Comparison of ENCODE assay signal across 8 cellular contexts in the genomic region with DNA sequence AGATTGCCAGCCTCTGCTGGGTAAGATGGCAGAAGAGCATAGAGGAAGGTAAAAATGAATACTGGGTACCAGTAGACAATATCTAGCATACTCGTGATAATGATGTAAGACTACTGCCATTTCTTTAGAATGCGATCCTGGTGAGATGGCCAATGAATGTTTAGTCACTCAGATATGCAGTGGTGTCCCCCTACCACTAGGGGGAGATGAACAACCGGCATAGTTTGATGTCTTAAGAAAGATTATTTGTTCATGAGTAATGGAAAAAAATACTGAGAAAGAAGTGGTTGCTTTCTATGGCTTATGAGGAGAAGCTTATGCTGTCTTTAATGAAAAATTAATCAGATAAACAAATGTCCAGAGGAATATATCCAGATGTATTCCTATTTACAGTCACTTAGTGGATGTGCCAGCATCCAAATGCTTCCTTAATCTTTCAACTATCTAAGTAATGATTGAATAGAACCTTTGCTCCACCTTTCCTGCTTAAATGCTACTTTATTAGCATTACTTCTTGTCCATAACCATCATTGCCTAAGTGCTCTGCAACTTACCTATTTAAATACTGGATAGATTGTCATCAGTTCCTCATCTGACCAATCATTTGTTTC.
DNase-seq lines count a peak whose midpoint lies in the region; ATAC-seq and TF ChIP-seq lines count a peak whose summit lies in the region.

No MANE protein-coding gene starts in this region.

- in situ Hi-C loops in ACHN (cut with HindIII; ENCODE audit: low pct_ligation_motif_present, low pct_unique_long_range_greater_than_20kb, low sequenced_read_pairs): no loop called here

- no peaks in the 10 kb centered on the region for H3K9me3 ChIP-seq in colonic mucosa
- no peaks in the 10 kb centered on the region for H3K9me3 ChIP-seq in liver (ENCODE audit: control insufficient read depth in 4 of 4, low read length in 3 of 4)

- DNase-seq in ACHN (peak; percentile 62), NAMALWA (ENCODE audit: low spot score) (peak; percentile 67), SKM-1 treated with dmso at 0.1 percent for 144 hours (lab: John Stamatoyannopoulos, UW; ENCODE audit: unreplicated experiment) (peak; percentile 42), colonic mucosa (peak; percentile 39)
- peak; percentile 22 for DNase-seq in stimulated activated naive B cell treated with anti-CD40 and anti-IgM and Interleukin-4, amounts not matched to agents 10 μg/mL and 1 μg/mL and 100 μg/mL, for 72 hours

- intact Hi-C loops in colonic mucosa (cut with DNase I): loop anchor here (10.0 kb wide), 4 partner anchors 176 to 804 kb away; no protein-coding TSS in a partner anchor

- no peak overlapping the region for H3K4me3 Mint-ChIP-seq in stimulated activated naive B cell treated with anti-CD40 and anti-IgM and Interleukin-4, amounts not matched to agents 10 μg/mL and 1 μg/mL and 100 μg/mL, for 72 hours

- H3K4me3 ChIP-seq in GM12875 (ENCODE audit: low read depth, low read length) (no peak overlapping the region), colonic mucosa (no peak overlapping the region), liver (ENCODE audit: low read depth in 1 of 3, low read length in 3 of 3) (no peak overlapping the region)

- no peak overlapping the region for H3K27ac Mint-ChIP-seq in stimulated activated naive B cell treated with anti-CD40 and anti-IgM and Interleukin-4, amounts not matched to agents 10 μg/mL and 1 μg/mL and 100 μg/mL, for 72 hours

- H3K36me3 ChIP-seq in colonic mucosa (no peaks in the 10 kb centered on the region), liver (ENCODE audit: control insufficient read depth in 4 of 4, insufficient read depth in 3 of 4, low read depth in 1 of 4, low read length in 3 of 4) (no peaks in the 10 kb centered on the region)

- H3K4me1 ChIP-seq in colonic mucosa (no peaks in the 10 kb centered on the region), liver (ENCODE audit: control insufficient read depth in 4 of 4, insufficient read depth in 4 of 4, low read length in 3 of 4) (no peaks in the 10 kb centered on the region)

- WGBS in liver: 9% methylated on average over 3 of the region's 3 CpGs

- H3K27ac ChIP-seq in colonic mucosa (no peak overlapping the region), liver (ENCODE audit: low read depth in 1 of 2, low read length in 2 of 2) (no peak overlapping the region)

- ATAC-seq in HG02623 (IDR thresholded peaks at IDR 0.05; ENCODE audit: unreplicated experiment): peak; percentile 94
- peak; percentile 81 to 83 for ATAC-seq in stimulated activated naive B cell treated with anti-CD40 and anti-IgM and Interleukin-4, amounts not matched to agents 10 μg/mL and 1 μg/mL and 100 μg/mL, for 72 hours (replicated peaks)

- H3K9ac ChIP-seq in colonic mucosa (ENCODE audit: low read depth in 2 of 2, low read length in 2 of 2) (no peak overlapping the region), liver (ENCODE audit: low read depth in 1 of 2, low read length in 2 of 2) (no peak overlapping the region)

- H3K27me3 ChIP-seq in colonic mucosa (no peaks in the 10 kb centered on the region), liver (ENCODE audit: control insufficient read depth in 4 of 4, insufficient read depth in 4 of 4, low read length in 3 of 4) (peaks cover 0 to 1% (median 0%) of the 10 kb centered on the region in 4 donors)

- H3K4me1 Mint-ChIP-seq in stimulated activated naive B cell treated with anti-CD40 and anti-IgM and Interleukin-4, amounts not matched to agents 10 μg/mL and 1 μg/mL and 100 μg/mL, for 72 hours: peaks cover 3 to 11% of the 10 kb centered on the region in 2 donors

- no peaks in the 10 kb centered on the region for H3K27me3 Mint-ChIP-seq in stimulated activated naive B cell treated with anti-CD40 and anti-IgM and Interleukin-4, amounts not matched to agents 10 μg/mL and 1 μg/mL and 100 μg/mL, for 72 hours

- H3K9me3 Mint-ChIP-seq in stimulated activated naive B cell treated with anti-CD40 and anti-IgM and Interleukin-4, amounts not matched to agents 10 μg/mL and 1 μg/mL and 100 μg/mL, for 72 hours: no peaks in the 10 kb centered on the region

- TF ChIP-seq CTCF in GM12875 (IDR thresholded peaks at IDR 0.05; ENCODE audit: borderline replicate concordance, insufficient read depth, low read depth, low read length): peak; percentile 77; the same call in 1 of the 2 replicates
- peak; percentile 94 for TF ChIP-seq CTCF in colonic mucosa (IDR thresholded peaks at IDR 0.05)
- TF ChIP-seq CTCF in liver (IDR thresholded peaks at IDR 0.05; ENCODE audit: low read depth, low read length, missing input control): peak; percentile 86

- TF ChIP-seq RAD21 in liver (IDR thresholded peaks at IDR 0.05): peak; percentile 87 to 93

- H3K36me3 Mint-ChIP-seq in stimulated activated naive B cell treated with anti-CD40 and anti-IgM and Interleukin-4, amounts not matched to agents 10 μg/mL and 1 μg/mL and 100 μg/mL, for 72 hours: no peaks in the 10 kb centered on the region

TF ChIP-seq in liver, 16 proteins besides CTCF, POLR2A, EP300 and RAD21:
- no peak for TF ChIP-seq SP1 (IDR thresholded peaks at IDR 0.05)
- no peak for TF ChIP-seq NR2F2 (IDR thresholded peaks at IDR 0.05)
- no peak for TF ChIP-seq YY1 (IDR thresholded peaks at IDR 0.05)
- TF ChIP-seq HNF4G (IDR thresholded peaks at IDR 0.05): no peak
- no peak for TF ChIP-seq HNF4A (conservative IDR thresholded peaks at IDR 0.05)
- TF ChIP-seq TAF1 (conservative IDR thresholded peaks at IDR 0.05): no peak
- TF ChIP-seq, protein P1, sequence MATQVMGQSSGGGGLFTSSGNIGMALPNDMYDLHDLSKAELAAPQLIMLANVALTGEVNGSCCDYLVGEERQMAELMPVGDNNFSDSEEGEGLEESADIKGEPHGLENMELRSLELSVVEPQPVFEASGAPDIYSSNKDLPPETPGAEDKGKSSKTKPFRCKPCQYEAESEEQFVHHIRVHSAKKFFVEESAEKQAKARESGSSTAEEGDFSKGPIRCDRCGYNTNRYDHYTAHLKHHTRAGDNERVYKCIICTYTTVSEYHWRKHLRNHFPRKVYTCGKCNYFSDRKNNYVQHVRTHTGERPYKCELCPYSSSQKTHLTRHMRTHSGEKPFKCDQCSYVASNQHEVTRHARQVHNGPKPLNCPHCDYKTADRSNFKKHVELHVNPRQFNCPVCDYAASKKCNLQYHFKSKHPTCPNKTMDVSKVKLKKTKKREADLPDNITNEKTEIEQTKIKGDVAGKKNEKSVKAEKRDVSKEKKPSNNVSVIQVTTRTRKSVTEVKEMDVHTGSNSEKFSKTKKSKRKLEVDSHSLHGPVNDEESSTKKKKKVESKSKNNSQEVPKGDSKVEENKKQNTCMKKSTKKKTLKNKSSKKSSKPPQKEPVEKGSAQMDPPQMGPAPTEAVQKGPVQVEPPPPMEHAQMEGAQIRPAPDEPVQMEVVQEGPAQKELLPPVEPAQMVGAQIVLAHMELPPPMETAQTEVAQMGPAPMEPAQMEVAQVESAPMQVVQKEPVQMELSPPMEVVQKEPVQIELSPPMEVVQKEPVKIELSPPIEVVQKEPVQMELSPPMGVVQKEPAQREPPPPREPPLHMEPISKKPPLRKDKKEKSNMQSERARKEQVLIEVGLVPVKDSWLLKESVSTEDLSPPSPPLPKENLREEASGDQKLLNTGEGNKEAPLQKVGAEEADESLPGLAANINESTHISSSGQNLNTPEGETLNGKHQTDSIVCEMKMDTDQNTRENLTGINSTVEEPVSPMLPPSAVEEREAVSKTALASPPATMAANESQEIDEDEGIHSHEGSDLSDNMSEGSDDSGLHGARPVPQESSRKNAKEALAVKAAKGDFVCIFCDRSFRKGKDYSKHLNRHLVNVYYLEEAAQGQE (IDR thresholded peaks at IDR 0.05): no peak
- TF ChIP-seq FOXA1 (IDR thresholded peaks at IDR 0.05): no peak
- no peak for TF ChIP-seq GABPA (IDR thresholded peaks at IDR 0.05 in 1 of 2, conservative IDR thresholded peaks at IDR 0.05 in 1 of 2)
